ENCODE assay signal across 1 cellular context in the genomic region with DNA sequence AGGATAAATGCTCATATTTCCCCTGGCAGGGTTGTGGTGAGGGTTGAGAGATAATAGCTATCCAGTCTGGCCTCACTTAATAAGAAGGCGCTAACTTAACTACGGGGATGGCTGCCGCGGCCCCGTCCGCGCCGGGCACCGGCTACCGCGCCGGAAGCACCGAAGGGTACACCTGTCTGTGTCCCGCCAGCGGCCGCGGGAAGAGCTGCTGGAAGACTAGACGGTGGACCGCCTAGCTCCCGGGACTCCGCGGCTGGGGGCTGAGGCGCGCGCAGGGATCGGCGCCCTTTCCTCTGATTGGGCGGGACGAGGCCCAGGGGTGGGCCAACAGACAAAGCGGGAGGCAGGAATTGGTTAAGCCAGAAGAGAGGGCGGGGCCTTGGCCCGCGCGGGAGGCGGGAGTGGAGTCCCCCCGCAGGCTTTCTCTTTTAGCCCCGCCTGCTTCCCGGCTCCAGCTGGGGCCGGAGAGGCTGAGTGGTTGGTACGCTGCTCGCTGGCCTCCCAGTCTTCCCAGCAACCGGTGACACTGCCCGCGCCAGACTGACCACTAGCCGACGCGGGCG.
TF ChIP-seq lines count a peak whose summit lies in the region.

Gene ZNF672 (plus strand): TSS at position 431 of the 563 bp plus-strand sequence. CDS start 9,051 bp downstream, outside the sequence.

TF ChIP-seq in GM12878, 131 proteins besides CTCF, POLR2A, EP300 and RAD21 (continued from another document):
- TF ChIP-seq RB1 (IDR thresholded peaks at IDR 0.05; ENCODE audit: borderline replicate concordance), result peak; percentile 65; the same call in 1 of the 2 replicates
- 0 out of 2 replicates have a peak, but pooled peaks have one; percentile 25 for TF ChIP-seq SIN3A (IDR thresholded peaks at IDR 0.05; ENCODE audit: low read depth, low read length)
- peak; percentile 9; the same call in 1 of the 2 replicates for TF ChIP-seq RUNX3 (IDR thresholded peaks at IDR 0.05; ENCODE audit: low read length)
- TF ChIP-seq ZNF207 (IDR thresholded peaks at IDR 0.05; ENCODE audit: borderline replicate concordance), result no peak
- peak; percentile 77 for TF ChIP-seq IKZF1 (conservative IDR thresholded peaks at IDR 0.05)
- TF ChIP-seq RAD51 (IDR thresholded peaks at IDR 0.05), result no peak
- TF ChIP-seq, protein P1, sequence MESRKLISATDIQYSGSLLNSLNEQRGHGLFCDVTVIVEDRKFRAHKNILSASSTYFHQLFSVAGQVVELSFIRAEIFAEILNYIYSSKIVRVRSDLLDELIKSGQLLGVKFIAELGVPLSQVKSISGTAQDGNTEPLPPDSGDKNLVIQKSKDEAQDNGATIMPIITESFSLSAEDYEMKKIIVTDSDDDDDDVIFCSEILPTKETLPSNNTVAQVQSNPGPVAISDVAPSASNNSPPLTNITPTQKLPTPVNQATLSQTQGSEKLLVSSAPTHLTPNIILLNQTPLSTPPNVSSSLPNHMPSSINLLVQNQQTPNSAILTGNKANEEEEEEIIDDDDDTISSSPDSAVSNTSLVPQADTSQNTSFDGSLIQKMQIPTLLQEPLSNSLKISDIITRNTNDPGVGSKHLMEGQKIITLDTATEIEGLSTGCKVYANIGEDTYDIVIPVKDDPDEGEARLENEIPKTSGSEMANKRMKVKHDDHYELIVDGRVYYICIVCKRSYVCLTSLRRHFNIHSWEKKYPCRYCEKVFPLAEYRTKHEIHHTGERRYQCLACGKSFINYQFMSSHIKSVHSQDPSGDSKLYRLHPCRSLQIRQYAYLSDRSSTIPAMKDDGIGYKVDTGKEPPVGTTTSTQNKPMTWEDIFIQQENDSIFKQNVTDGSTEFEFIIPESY (IDR thresholded peaks at IDR 0.05), result no peak
- no peak for TF ChIP-seq SUZ12 (IDR thresholded peaks at IDR 0.05; ENCODE audit: unreplicated experiment)
- peak; percentile 4; the same call in 1 of the 3 replicates for TF ChIP-seq POU2F2 (IDR thresholded peaks at IDR 0.05; ENCODE audit: borderline replicate concordance, low read depth, low read length)
- peak; percentile 88 for TF ChIP-seq SP1 (IDR thresholded peaks at IDR 0.05; ENCODE audit: low read depth, low read length)
- peak; percentile 94 for TF ChIP-seq CREB1 (IDR thresholded peaks at IDR 0.05; ENCODE audit: low read depth)
- TF ChIP-seq, protein P2, sequence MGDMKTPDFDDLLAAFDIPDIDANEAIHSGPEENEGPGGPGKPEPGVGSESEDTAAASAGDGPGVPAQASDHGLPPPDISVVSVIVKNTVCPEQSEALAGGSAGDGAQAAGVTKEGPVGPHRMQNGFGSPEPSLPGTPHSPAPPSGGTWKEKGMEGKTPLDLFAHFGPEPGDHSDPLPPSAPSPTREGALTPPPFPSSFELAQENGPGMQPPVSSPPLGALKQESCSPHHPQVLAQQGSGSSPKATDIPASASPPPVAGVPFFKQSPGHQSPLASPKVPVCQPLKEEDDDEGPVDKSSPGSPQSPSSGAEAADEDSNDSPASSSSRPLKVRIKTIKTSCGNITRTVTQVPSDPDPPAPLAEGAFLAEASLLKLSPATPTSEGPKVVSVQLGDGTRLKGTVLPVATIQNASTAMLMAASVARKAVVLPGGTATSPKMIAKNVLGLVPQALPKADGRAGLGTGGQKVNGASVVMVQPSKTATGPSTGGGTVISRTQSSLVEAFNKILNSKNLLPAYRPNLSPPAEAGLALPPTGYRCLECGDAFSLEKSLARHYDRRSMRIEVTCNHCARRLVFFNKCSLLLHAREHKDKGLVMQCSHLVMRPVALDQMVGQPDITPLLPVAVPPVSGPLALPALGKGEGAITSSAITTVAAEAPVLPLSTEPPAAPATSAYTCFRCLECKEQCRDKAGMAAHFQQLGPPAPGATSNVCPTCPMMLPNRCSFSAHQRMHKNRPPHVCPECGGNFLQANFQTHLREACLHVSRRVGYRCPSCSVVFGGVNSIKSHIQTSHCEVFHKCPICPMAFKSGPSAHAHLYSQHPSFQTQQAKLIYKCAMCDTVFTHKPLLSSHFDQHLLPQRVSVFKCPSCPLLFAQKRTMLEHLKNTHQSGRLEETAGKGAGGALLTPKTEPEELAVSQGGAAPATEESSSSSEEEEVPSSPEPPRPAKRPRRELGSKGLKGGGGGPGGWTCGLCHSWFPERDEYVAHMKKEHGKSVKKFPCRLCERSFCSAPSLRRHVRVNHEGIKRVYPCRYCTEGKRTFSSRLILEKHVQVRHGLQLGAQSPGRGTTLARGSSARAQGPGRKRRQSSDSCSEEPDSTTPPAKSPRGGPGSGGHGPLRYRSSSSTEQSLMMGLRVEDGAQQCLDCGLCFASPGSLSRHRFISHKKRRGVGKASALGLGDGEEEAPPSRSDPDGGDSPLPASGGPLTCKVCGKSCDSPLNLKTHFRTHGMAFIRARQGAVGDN (IDR thresholded peaks at IDR 0.05), result no peak
- TF ChIP-seq EED (IDR thresholded peaks at IDR 0.05; ENCODE audit: low read depth), result peak; percentile 76
- peak; percentile 67 for TF ChIP-seq CHD2 (IDR thresholded peaks at IDR 0.05; ENCODE audit: borderline replicate concordance, low read depth, low read length)
- TF ChIP-seq RFX5 (IDR thresholded peaks at IDR 0.05; ENCODE audit: low read depth, low read length), result peak; percentile 98
- TF ChIP-seq SMAD1 (IDR thresholded peaks at IDR 0.05; ENCODE audit: low read depth, partially characterized antibody), result no peak
- peak; percentile 85; the same call in 1 of the 2 replicates for TF ChIP-seq PML (IDR thresholded peaks at IDR 0.05; ENCODE audit: low read length)
- TF ChIP-seq ZBTB4 (CRISPR knock-in tag; IDR thresholded peaks at IDR 0.05), result no peak
- no peak for TF ChIP-seq PAX8 (IDR thresholded peaks at IDR 0.05)
- no peak for TF ChIP-seq TCF7 (IDR thresholded peaks at IDR 0.05; ENCODE audit: borderline replicate concordance)
- peak in 1 of 2 experiments; percentile 51; a peak in 1 of 4 replicates for TF ChIP-seq BHLHE40 (IDR thresholded peaks at IDR 0.05; ENCODE audit: borderline replicate concordance in 1 of 2, low read depth in 2 of 2, low read length in 1 of 2)
- TF ChIP-seq MTA2 (IDR thresholded peaks at IDR 0.05; ENCODE audit: low read depth), result no peak
- TF ChIP-seq ZNF592 (IDR thresholded peaks at IDR 0.05), result no peak
- peak; percentile 89 for TF ChIP-seq CREM (IDR thresholded peaks at IDR 0.05; ENCODE audit: low read depth)
- no peak; the same call in 1 of the 2 replicates for TF ChIP-seq LARP7 (IDR thresholded peaks at IDR 0.05)
- peak; percentile 29 for TF ChIP-seq FOS (IDR thresholded peaks at IDR 0.05; ENCODE audit: borderline replicate concordance, extremely low read depth, insufficient read length)
- TF ChIP-seq SRF (IDR thresholded peaks at IDR 0.05; ENCODE audit: low read depth in 2 of 2, low read length in 2 of 2), result 0 out of 4 replicates have a peak, but pooled peaks of 1 of the 2 experiments have one; percentile 28
- peak; percentile 54; the same call in 1 of the 2 replicates for TF ChIP-seq IRF3 (IDR thresholded peaks at IDR 0.05)
- TF ChIP-seq POLR2AphosphoS2 (IDR thresholded peaks at IDR 0.05; ENCODE audit: low read depth, low read length), result peak; percentile 65; the same call in 1 of the 2 replicates
- TF ChIP-seq ZNF274 (IDR thresholded peaks at IDR 0.05; ENCODE audit: insufficient read depth, insufficient read length), result no peak
- TF ChIP-seq, protein P3, sequence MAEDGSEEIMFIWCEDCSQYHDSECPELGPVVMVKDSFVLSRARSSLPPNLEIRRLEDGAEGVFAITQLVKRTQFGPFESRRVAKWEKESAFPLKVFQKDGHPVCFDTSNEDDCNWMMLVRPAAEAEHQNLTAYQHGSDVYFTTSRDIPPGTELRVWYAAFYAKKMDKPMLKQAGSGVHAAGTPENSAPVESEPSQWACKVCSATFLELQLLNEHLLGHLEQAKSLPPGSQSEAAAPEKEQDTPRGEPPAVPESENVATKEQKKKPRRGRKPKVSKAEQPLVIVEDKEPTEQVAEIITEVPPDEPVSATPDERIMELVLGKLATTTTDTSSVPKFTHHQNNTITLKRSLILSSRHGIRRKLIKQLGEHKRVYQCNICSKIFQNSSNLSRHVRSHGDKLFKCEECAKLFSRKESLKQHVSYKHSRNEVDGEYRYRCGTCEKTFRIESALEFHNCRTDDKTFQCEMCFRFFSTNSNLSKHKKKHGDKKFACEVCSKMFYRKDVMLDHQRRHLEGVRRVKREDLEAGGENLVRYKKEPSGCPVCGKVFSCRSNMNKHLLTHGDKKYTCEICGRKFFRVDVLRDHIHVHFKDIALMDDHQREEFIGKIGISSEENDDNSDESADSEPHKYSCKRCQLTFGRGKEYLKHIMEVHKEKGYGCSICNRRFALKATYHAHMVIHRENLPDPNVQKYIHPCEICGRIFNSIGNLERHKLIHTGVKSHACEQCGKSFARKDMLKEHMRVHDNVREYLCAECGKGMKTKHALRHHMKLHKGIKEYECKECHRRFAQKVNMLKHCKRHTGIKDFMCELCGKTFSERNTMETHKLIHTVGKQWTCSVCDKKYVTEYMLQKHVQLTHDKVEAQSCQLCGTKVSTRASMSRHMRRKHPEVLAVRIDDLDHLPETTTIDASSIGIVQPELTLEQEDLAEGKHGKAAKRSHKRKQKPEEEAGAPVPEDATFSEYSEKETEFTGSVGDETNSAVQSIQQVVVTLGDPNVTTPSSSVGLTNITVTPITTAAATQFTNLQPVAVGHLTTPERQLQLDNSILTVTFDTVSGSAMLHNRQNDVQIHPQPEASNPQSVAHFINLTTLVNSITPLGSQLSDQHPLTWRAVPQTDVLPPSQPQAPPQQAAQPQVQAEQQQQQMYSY (CRISPR knock-in tag; IDR thresholded peaks at IDR 0.05), result no peak
- peak in 1 of 2 experiments; percentile 57; a peak in 1 of 4 replicates for TF ChIP-seq CEBPB (IDR thresholded peaks at IDR 0.05; ENCODE audit: borderline replicate concordance in 1 of 2, low read depth in 2 of 2, low read length in 2 of 2)
